Comparison of ENCODE assay signal across 11 cellular contexts in genomic region chr19:4088975-4089374, GRCh38. TPM values are rescaled to one million over a fixed set of nuclear protein-coding genes. Genes with fewer than 3 reads are reported as not detected.
A peak's percentile ranks its signal among the peaks of the same experiment; 100 is the strongest.
DNase-seq lines count a peak whose midpoint lies in the region; ATAC-seq and TF ChIP-seq lines count a peak whose summit lies in the region.
"Had no signal": no experiment of that assay in that cellular context is flagged by ENCODE, and none has a peak within 500 bp of the region (broad histone marks: within the 10 kb centered on the region; RNA-seq: fewer than 3 reads in every experiment).

No MANE protein-coding gene starts in this region.

- H3K27ac Mint-ChIP-seq in CD4-positive, CD25-positive, alpha-beta regulatory T cell: peak overlapping the region; percentile 89 to 96 (median 90)

- peaks cover 46% of the 10 kb centered on the region for H3K4me1 ChIP-seq in CD4-positive, CD25-positive, alpha-beta regulatory T cell (ENCODE audit: control insufficient read depth, insufficient read depth, low read length, poor library complexity, severe bottlenecking)
- H3K4me1 ChIP-seq in HEK293 (ENCODE audit: control insufficient read depth, insufficient read depth, low read length) (no peaks in the 10 kb centered on the region; the same call in 1 of the 2 replicates), mucosa of descending colon (ENCODE audit: low read depth) (peaks cover 27% of the 10 kb centered on the region), neuronal stem cell (ENCODE audit: control insufficient read depth in 2 of 2, insufficient read depth in 1 of 2, low read depth in 1 of 2, low read length in 2 of 2) (no peaks in the 10 kb centered on the region)

- H2BK5ac ChIP-seq in neuronal stem cell (ENCODE audit: low read length): no peak overlapping the region

- peaks cover 2% of the 10 kb centered on the region for H3K36me3 ChIP-seq in CD4-positive, CD25-positive, alpha-beta regulatory T cell (ENCODE audit: control insufficient read depth, insufficient read depth, low read length)
- H3K36me3 ChIP-seq in HEK293 (ENCODE audit: control insufficient read depth in 2 of 2, insufficient read depth in 1 of 2, low read length in 2 of 2) (peaks cover 0 to 39% of the 10 kb centered on the region in 2 experiments; a peak in 2 of 3 replicates), mucosa of descending colon (ENCODE audit: low read depth) (no peaks in the 10 kb centered on the region), neuronal stem cell (replicated peaks in 1 of 2; ENCODE audit: control insufficient read depth in 2 of 2, insufficient read depth in 2 of 2, low read length in 2 of 2) (peaks cover 14 to 43% of the 10 kb centered on the region in 2 donors), MG63 (no peaks in the 10 kb centered on the region)

- no peak overlapping the region for H4K91ac ChIP-seq in neuronal stem cell (ENCODE audit: low read depth, low read length, poor library complexity)

- H3K18ac ChIP-seq in neuronal stem cell (ENCODE audit: low read length): no peak overlapping the region

- intact Hi-C loops in mucosa of descending colon (cut with DNase I, micrococcal nuclease): no loop called here

- H3K4me3 ChIP-seq in CD4-positive, CD25-positive, alpha-beta regulatory T cell (ENCODE audit: low read depth, low read length): peak overlapping the region; percentile 35
- H3K4me3 ChIP-seq in HEK293 (ENCODE audit: low read depth, low read length) (no peak overlapping the region), mucosa of descending colon (no peak overlapping the region), neuronal stem cell (ENCODE audit: low read length in 2 of 2) (no peak overlapping the region), MG63 (no peak overlapping the region)

- ATAC-seq in CD4-positive, CD25-positive, alpha-beta regulatory T cell (ENCODE audit: low read depth in 2 of 2): peak; percentile 66 to 73
- ATAC-seq in mucosa of descending colon (peak; percentile 20), GM19324 (IDR thresholded peaks at IDR 0.05; ENCODE audit: low FRiP score, unreplicated experiment) (no peak)
- ATAC-seq: left colon had no signal

- peak overlapping the region; percentile 54 to 85 (median 76) for H3K4me3 Mint-ChIP-seq in CD4-positive, CD25-positive, alpha-beta regulatory T cell

- H2BK12ac ChIP-seq in neuronal stem cell (ENCODE audit: low read length): no peak overlapping the region

- H3K27me3 ChIP-seq in CD4-positive, CD25-positive, alpha-beta regulatory T cell (ENCODE audit: control insufficient read depth, insufficient read depth, low read length): no peaks in the 10 kb centered on the region
- no peaks in the 10 kb centered on the region for H3K27me3 ChIP-seq in neuronal stem cell (ENCODE audit: control insufficient read depth in 3 of 3, insufficient read depth in 3 of 3, low read depth in 1 of 3, low read length in 3 of 3)
- no peaks in the 10 kb centered on the region for H3K27me3 ChIP-seq in MG63

- peaks cover 5% of the 10 kb centered on the region for H3K36me3 Mint-ChIP-seq in CD4-positive, CD25-positive, alpha-beta regulatory T cell

- no peak overlapping the region for H3K14ac ChIP-seq in neuronal stem cell (ENCODE audit: low read length)

- no peak overlapping the region for H3K4ac ChIP-seq in neuronal stem cell (ENCODE audit: low read length)

- CTCF ChIA-PET in HEK293 (lab: Yijun Ruan, JAX): no interaction called here

- peak in 2 of 3 donors; percentile 56 to 75 for DNase-seq in CD4-positive, CD25-positive, alpha-beta regulatory T cell
- DNase-seq in activated CD4-positive, CD25-positive, alpha-beta regulatory T cell treated with anti-CD3 and anti-CD28 coated beads, Interleukin-2, amount 50 U/mL, for 72 hours: peak; percentile 42
- DNase-seq in mucosa of descending colon (no peak), neuronal stem cell (ENCODE audit: low spot score) (no peak), MG63 (no peak), retina (no peak)
- DNase-seq: DMS153, MM.1S had no signal

- no peak overlapping the region for H2BK120ac ChIP-seq in neuronal stem cell (ENCODE audit: low read depth, low read length)

- H3K9me3 ChIP-seq in CD4-positive, CD25-positive, alpha-beta regulatory T cell (ENCODE audit: control insufficient read depth in 2 of 2, low read length in 2 of 2): no peaks in the 10 kb centered on the region
- no peaks in the 10 kb centered on the region for H3K9me3 ChIP-seq in HEK293 (ENCODE audit: control insufficient read depth, insufficient read depth, low read depth, low read length)
- no peaks in the 10 kb centered on the region for H3K9me3 ChIP-seq in mucosa of descending colon
- no peaks in the 10 kb centered on the region for H3K9me3 ChIP-seq in neuronal stem cell (replicated peaks in 1 of 2; ENCODE audit: control insufficient read depth in 2 of 2, insufficient read depth in 1 of 2, low read depth in 1 of 2, low read length in 2 of 2)
- H3K9me3 ChIP-seq in MG63: no peaks in the 10 kb centered on the region

- no peak overlapping the region for H2AK5ac ChIP-seq in neuronal stem cell (ENCODE audit: low read depth, low read length)

- no CpG with 5 or more reads among the region's 2 CpGs for WGBS in neuronal stem cell (ENCODE audit: extremely low coverage in 2 of 2, insufficient read length in 2 of 2, insufficient replicate concordance in 1 of 2), 2 donors

- H2AFZ ChIP-seq in neuronal stem cell (ENCODE audit: low read length): no peak overlapping the region

- no peak for TF ChIP-seq CTCF in HEK293 (tag by site-specific recombination; IDR thresholded peaks at IDR 0.05)
- no peak for TF ChIP-seq CTCF in mucosa of descending colon (IDR thresholded peaks at IDR 0.05)

- peaks cover 0 to 1% (median 0%) of the 10 kb centered on the region in 7 donors for H3K9me3 Mint-ChIP-seq in CD4-positive, CD25-positive, alpha-beta regulatory T cell

- H3K79me1 ChIP-seq in neuronal stem cell (ENCODE audit: low read depth, low read length): no peaks in the 10 kb centered on the region

- peak overlapping the region; percentile 72 for H3K27ac ChIP-seq in CD4-positive, CD25-positive, alpha-beta regulatory T cell (ENCODE audit: insufficient read depth, low read length, poor library complexity, severe bottlenecking)
- H3K27ac ChIP-seq in HEK293 (ENCODE audit: extremely low read depth, low read depth, low read length) (no peak overlapping the region), neuronal stem cell (replicated peaks; ENCODE audit: low read length) (no peak overlapping the region)

- H4K8ac ChIP-seq in neuronal stem cell (ENCODE audit: low read depth, low read length): no peak overlapping the region

- H3K27me3 Mint-ChIP-seq in CD4-positive, CD25-positive, alpha-beta regulatory T cell: no peaks in the 10 kb centered on the region

- no peak overlapping the region for H3K9ac ChIP-seq in neuronal stem cell (ENCODE audit: low read depth, low read length, poor library complexity)

- no peak overlapping the region for H2BK15ac ChIP-seq in neuronal stem cell (ENCODE audit: low read length)

- H3K23ac ChIP-seq in neuronal stem cell (ENCODE audit: low read depth, low read length, poor library complexity): no peak overlapping the region

- H3K4me1 Mint-ChIP-seq in CD4-positive, CD25-positive, alpha-beta regulatory T cell: peaks cover 6 to 53% (median 8%) of the 10 kb centered on the region in 4 donors

- POLR2A ChIA-PET in HEK293 (lab: Yijun Ruan, JAX): interaction anchor here (0.6 kb wide), 1 partner anchor 287 kb away, joined by 3 read pairs; no protein-coding TSS in a partner anchor

- no peak overlapping the region for H3K4me2 ChIP-seq in neuronal stem cell (ENCODE audit: insufficient read depth, low read length, poor library complexity, severe bottlenecking)

TF ChIP-seq in HEK293, 187 proteins besides CTCF, POLR2A, EP300 and RAD21:
- TF ChIP-seq ZNF513 (tag by site-specific recombination; IDR thresholded peaks at IDR 0.05): no peak
- TF ChIP-seq RBAK (tag by site-specific recombination; IDR thresholded peaks at IDR 0.05): no peak
- TF ChIP-seq ZNF324 (tag by site-specific recombination; IDR thresholded peaks at IDR 0.05): no peak
- 0 out of 2 replicates have a peak, but pooled peaks have one; percentile 9 for TF ChIP-seq ZNF362 (tag by site-specific recombination; IDR thresholded peaks at IDR 0.05)
TF ChIP-seq in HEK293: peak in this region for 1.

RNA-seq across cellular contexts. Expression of gene ZBTB7A, which starts 22.3 kb away (rescaled TPM):
- total RNA-seq in CD4-positive, CD25-positive, alpha-beta regulatory T cell: 50.5 TPM
- polyA plus RNA-seq in CD4-positive, CD25-positive, alpha-beta regulatory T cell: 10 to 100 TPM; 19.6 to 30.4 (median 23.7) TPM
- total RNA-seq in mucosa of descending colon: 100 to 1,000 TPM; 104 to 115 (median 112) TPM
- polyA plus RNA-seq in neuronal stem cell (2013, experiment 1 of 2): 9.3 TPM
- polyA plus RNA-seq in neuronal stem cell (2013, experiment 2 of 2): 10.2 TPM
- total RNA-seq in MG63 (2014; rRNA removed; shearing (Covaris generic); ENCODE audit: low replicate concordance): 7.8 and 8.7 TPM in 2 replicates

RNA-seq across cellular contexts. Expression of gene MAP2K2, which starts 34.9 kb away (rescaled TPM):
- total RNA-seq in CD4-positive, CD25-positive, alpha-beta regulatory T cell: 98.2 TPM
- 10 to 100 TPM; 38.5 to 70.2 (median 56.6) TPM for polyA plus RNA-seq in CD4-positive, CD25-positive, alpha-beta regulatory T cell
- total RNA-seq in mucosa of descending colon: 100 to 1,000 TPM; 173 to 221 (median 192) TPM
- polyA plus RNA-seq in neuronal stem cell (2013, experiment 1 of 2): 165 TPM
- polyA plus RNA-seq in neuronal stem cell (2013, experiment 2 of 2): 164 TPM
- 115 and 216 TPM in 2 replicates for total RNA-seq in MG63 (2014; rRNA removed; shearing (Covaris generic); ENCODE audit: low replicate concordance)

Comparison
In these comparisons a context has a peak if more than half of its experiments do, and no peak if none do; other contexts are left out.
1. DNase-seq: peak in CD4-positive, CD25-positive, alpha-beta regulatory T cell (2 of 3) and activated CD4-positive, CD25-positive, alpha-beta regulatory T cell treated with anti-CD3 and anti-CD28 coated beads, Interleukin-2, amount 50 U/mL, for 72 hours (single experiment); none in mucosa of descending colon (0 of 3), neuronal stem cell (single experiment), MG63 (single experiment) and retina (single experiment).